In the genomic region with DNA sequence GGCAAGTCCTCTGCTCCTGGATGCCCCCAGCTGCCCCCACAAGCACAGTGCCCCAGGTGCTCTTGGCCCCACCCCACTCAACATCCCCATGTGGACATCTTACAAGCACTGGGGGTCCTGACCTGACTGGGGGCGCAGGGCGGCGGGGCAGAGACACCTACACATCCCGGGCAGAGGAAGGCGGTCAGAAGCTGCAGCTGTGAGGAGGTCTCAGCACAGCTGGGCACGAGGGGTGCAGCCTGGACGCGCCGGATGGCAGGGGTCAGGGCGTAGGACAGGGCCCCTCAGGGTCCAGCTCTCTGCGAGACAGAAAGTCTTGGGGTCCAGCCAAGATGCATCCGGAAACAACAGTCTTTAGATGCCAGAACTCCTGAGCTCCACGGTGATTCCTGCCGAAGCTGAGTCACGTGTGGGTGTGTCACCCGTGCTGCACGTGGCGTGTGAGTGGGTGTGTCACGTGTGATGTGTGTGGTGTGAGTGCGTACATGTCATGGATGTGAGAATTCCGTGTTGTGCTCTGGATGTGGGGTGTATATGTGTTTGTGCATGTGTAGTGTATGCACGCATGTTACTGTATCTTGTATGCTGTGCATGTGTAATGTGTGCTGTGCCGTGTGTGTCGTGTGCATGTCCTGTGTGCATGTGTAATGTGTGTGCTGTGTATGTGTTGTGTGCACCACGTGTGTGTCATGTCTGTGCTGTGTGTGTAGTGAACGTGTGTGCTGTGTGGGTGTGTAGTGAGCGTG, we compare ENCODE assay signal across 17 cellular contexts. TPM values are rescaled to one million over a fixed set of nuclear protein-coding genes. Genes with fewer than 3 reads are reported as not detected.
DNase-seq lines count a peak whose midpoint lies in the region; ATAC-seq, FAIRE-seq and TF ChIP-seq lines count a peak whose summit lies in the region.
"Had no signal": no experiment of that assay in that cellular context is flagged by ENCODE, and none has a peak within 500 bp of the region (broad histone marks: within the 10 kb centered on the region; RNA-seq: fewer than 3 reads in every experiment).

No MANE protein-coding gene starts in this region.

- TF ChIP-seq CTCF in neural progenitor cell (IDR thresholded peaks at IDR 0.05) (no peak), vagina (IDR thresholded peaks at IDR 0.05) (no peak)

- no peak for DNase-seq in activated CD4-positive, alpha-beta T cell treated with anti-CD3 and anti-CD28 coated beads, Interleukin-2, amount 10 ng/mL, durations not matched to agents 24 days and 14 days
- DNase-seq in activated CD4-positive, alpha-beta T cell treated with anti-CD3 and anti-CD28 coated beads for 4 hours, result no peak
- DNase-seq in HTR-8/SVneo (ENCODE audit: insufficient read length, low spot score) (no peak), neural progenitor cell (ENCODE audit: low spot score) (no peak), NOMO-1 (lab: John Stamatoyannopoulos, UW; ENCODE audit: unreplicated experiment in 2 of 2) (no peak), RPMI8226 (no peak), vagina (ENCODE audit: extremely low spot score in 2 of 2) (no peak)
- no peak for DNase-seq in central memory CD8-positive, alpha-beta T cell (ENCODE audit: low spot score in 2 of 2)
- DNase-seq: activated naive CD4-positive, alpha-beta T cell treated with anti-CD3 and anti-CD28 coated beads, Interleukin-2, amount 10 ng/mL, durations not matched to agents 7 days and 5 days; hypothalamus; NCI-H1105; NCI-H446; Peyer's patch; small intestine had no signal

- H3K27ac ChIP-seq in neural progenitor cell (no peak overlapping the region), vagina (no peak overlapping the region)
- H3K27ac ChIP-seq: epithelial cell of prostate, Peyer's patch, suprapubic skin had no signal

- peak; percentile 78 for FAIRE-seq in HTR-8/SVneo (lab: Jason Lieb, UNC)
- FAIRE-seq: small intestine had no signal

- peaks cover 35% of the 10 kb centered on the region for H3K27me3 ChIP-seq in neural progenitor cell
- no peaks in the 10 kb centered on the region for H3K27me3 ChIP-seq in vagina

- peaks cover 13% of the 10 kb centered on the region for H3F3A ChIP-seq in neural progenitor cell (ENCODE audit: low read depth)

- H3K9me3 Mint-ChIP-seq in activated CD4-positive, alpha-beta T cell treated with anti-CD3 and anti-CD28 coated beads, Interleukin-2, amount 10 ng/mL, durations not matched to agents 24 days and 14 days, result no peaks in the 10 kb centered on the region
- H3K9me3 Mint-ChIP-seq in central memory CD8-positive, alpha-beta T cell, result no peaks in the 10 kb centered on the region
- peaks cover 3% of the 10 kb centered on the region for H3K9me3 Mint-ChIP-seq in neural progenitor cell
- H3K9me3 Mint-ChIP-seq: activated naive CD4-positive, alpha-beta T cell treated with anti-CD3 and anti-CD28 coated beads, Interleukin-2, amount 10 ng/mL, durations not matched to agents 7 days and 5 days had no signal

- H3K79me2 ChIP-seq in neural progenitor cell (ENCODE audit: low read depth), result no peaks in the 10 kb centered on the region

- H3K36me3 Mint-ChIP-seq in activated CD4-positive, alpha-beta T cell treated with anti-CD3 and anti-CD28 coated beads, Interleukin-2, amount 10 ng/mL, durations not matched to agents 24 days and 14 days (ENCODE audit: low read depth), result no peaks in the 10 kb centered on the region
- no peaks in the 10 kb centered on the region for H3K36me3 Mint-ChIP-seq in central memory CD8-positive, alpha-beta T cell (ENCODE audit: insufficient read depth)
- H3K36me3 Mint-ChIP-seq in neural progenitor cell, result no peaks in the 10 kb centered on the region
- H3K36me3 Mint-ChIP-seq: activated naive CD4-positive, alpha-beta T cell treated with anti-CD3 and anti-CD28 coated beads, Interleukin-2, amount 10 ng/mL, durations not matched to agents 7 days and 5 days had no signal

- no peaks in the 10 kb centered on the region for H3K9me3 ChIP-seq in neural progenitor cell (ENCODE audit: low read depth)
- H3K9me3 ChIP-seq in vagina, result no peaks in the 10 kb centered on the region
- H3K9me3 ChIP-seq: Peyer's patch, suprapubic skin had no signal

- intact Hi-C loops in activated CD4-positive, alpha-beta T cell treated with anti-CD3 and anti-CD28 coated beads, Interleukin-2, amount 10 ng/mL, durations not matched to agents 24 days and 14 days (cut with micrococcal nuclease), result no loop called here
- intact Hi-C loops in vagina (cut with DNase I), result no loop called here

- ATAC-seq in central memory CD8-positive, alpha-beta T cell (replicated peaks; ENCODE audit: extremely low read depth, poor library complexity, severe bottlenecking), result no peak

- H3K27ac Mint-ChIP-seq in activated CD4-positive, alpha-beta T cell treated with anti-CD3 and anti-CD28 coated beads, Interleukin-2, amount 10 ng/mL, durations not matched to agents 24 days and 14 days, result no peak overlapping the region
- peak overlapping the region; percentile 79 for H3K27ac Mint-ChIP-seq in central memory CD8-positive, alpha-beta T cell (ENCODE audit: low read depth)
- peak overlapping the region; percentile 55 for H3K27ac Mint-ChIP-seq in neural progenitor cell
- H3K27ac Mint-ChIP-seq: activated naive CD4-positive, alpha-beta T cell treated with anti-CD3 and anti-CD28 coated beads, Interleukin-2, amount 10 ng/mL, durations not matched to agents 7 days and 5 days had no signal

- H3K27me3 Mint-ChIP-seq in activated CD4-positive, alpha-beta T cell treated with anti-CD3 and anti-CD28 coated beads, Interleukin-2, amount 10 ng/mL, durations not matched to agents 24 days and 14 days, result peaks cover 33% of the 10 kb centered on the region
- H3K27me3 Mint-ChIP-seq in central memory CD8-positive, alpha-beta T cell, result peaks cover 62% of the 10 kb centered on the region
- peaks cover 32% of the 10 kb centered on the region for H3K27me3 Mint-ChIP-seq in neural progenitor cell (ENCODE audit: insufficient read depth, low read depth)

- H3K4me1 ChIP-seq in neural progenitor cell (peaks cover 30% of the 10 kb centered on the region), vagina (peaks cover 10% of the 10 kb centered on the region)

- H3K36me3 ChIP-seq in neural progenitor cell (no peaks in the 10 kb centered on the region), vagina (no peaks in the 10 kb centered on the region)
- H3K36me3 ChIP-seq: Peyer's patch, suprapubic skin had no signal

- H3K4me3 Mint-ChIP-seq in activated CD4-positive, alpha-beta T cell treated with anti-CD3 and anti-CD28 coated beads, Interleukin-2, amount 10 ng/mL, durations not matched to agents 24 days and 14 days, result peak overlapping the region; percentile 14
- peak overlapping the region; percentile 71 for H3K4me3 Mint-ChIP-seq in central memory CD8-positive, alpha-beta T cell
- H3K4me3 Mint-ChIP-seq in neural progenitor cell, result peak overlapping the region; percentile 62

- no peaks in the 10 kb centered on the region for H4K20me1 ChIP-seq in neural progenitor cell (ENCODE audit: low read depth)

- H3K4me3 ChIP-seq in neural progenitor cell (no peak overlapping the region), vagina (no peak overlapping the region)
- H3K4me3 ChIP-seq: Peyer's patch, suprapubic skin had no signal

- H2AFZ ChIP-seq in neural progenitor cell (replicated peaks), result no peak overlapping the region

- peaks cover 11% of the 10 kb centered on the region for H3K4me1 Mint-ChIP-seq in activated CD4-positive, alpha-beta T cell treated with anti-CD3 and anti-CD28 coated beads, Interleukin-2, amount 10 ng/mL, durations not matched to agents 24 days and 14 days
- peaks cover 24% of the 10 kb centered on the region for H3K4me1 Mint-ChIP-seq in central memory CD8-positive, alpha-beta T cell
- peaks cover 21% of the 10 kb centered on the region for H3K4me1 Mint-ChIP-seq in neural progenitor cell

- TF ChIP-seq POLR2A in vagina (IDR thresholded peaks at IDR 0.05), result no peak

- no peak overlapping the region for H3K4me2 ChIP-seq in neural progenitor cell

- H3K9ac ChIP-seq in neural progenitor cell, result no peak overlapping the region

RNA-seq across cellular contexts. Expression of gene VENTX, which starts 5.1 kb away (rescaled TPM):
- total RNA-seq in activated CD4-positive, alpha-beta T cell treated with anti-CD3 and anti-CD28 coated beads, Interleukin-2, amount 10 ng/mL, durations not matched to agents 24 days and 14 days, result not detected in 2 replicates
- 1.0 TPM in 1 of 2 replicates, not detected in the other for total RNA-seq in neural progenitor cell (ENCODE audit: low replicate concordance)
- total RNA-seq in vagina, result 0.98 TPM

RNA-seq across cellular contexts. Expression of gene UTF1, which starts 12.8 kb away (rescaled TPM):
- 0.17 and 0.19 TPM in 2 replicates for total RNA-seq in activated CD4-positive, alpha-beta T cell treated with anti-CD3 and anti-CD28 coated beads, Interleukin-2, amount 10 ng/mL, durations not matched to agents 24 days and 14 days
- total RNA-seq in neural progenitor cell (ENCODE audit: low replicate concordance), result not detected in 2 replicates
- not detected for total RNA-seq in vagina
- total RNA-seq: lower leg skin, Peyer's patch, suprapubic skin had no signal

RNA-seq across cellular contexts. Expression of gene ADAM8, which starts 33.9 kb away (rescaled TPM):
- total RNA-seq in activated CD4-positive, alpha-beta T cell treated with anti-CD3 and anti-CD28 coated beads, Interleukin-2, amount 10 ng/mL, durations not matched to agents 24 days and 14 days, result 143 and 165 TPM in 2 replicates
- 3.2 and 3.3 TPM in 2 replicates for total RNA-seq in neural progenitor cell (ENCODE audit: low replicate concordance)
- total RNA-seq in vagina, result 11.0 TPM

Comparison
In these comparisons a context has a peak if more than half of its experiments do, and no peak if none do; other contexts are left out.
1. H3K4me3 Mint-ChIP-seq: peak in every context shown above with its lines; median percentile 71 in central memory CD8-positive, alpha-beta T cell; 62 in neural progenitor cell; 14 in activated CD4-positive, alpha-beta T cell treated with anti-CD3 and anti-CD28 coated beads, Interleukin-2, amount 10 ng/mL, durations not matched to agents 24 days and 14 days.
2. RNA of gene ADAM8, which starts 33.9 kb away (total RNA-seq): 143 to 165 TPM in activated CD4-positive, alpha-beta T cell treated with anti-CD3 and anti-CD28 coated beads, Interleukin-2, amount 10 ng/mL, durations not matched to agents 24 days and 14 days; 11.0 TPM in vagina (single experiment) and 3.2 to 3.3 TPM in neural progenitor cell; every median in the first group is over 10 times any median in the second.